Comparison of ENCODE assay signal across 17 cellular contexts in genomic region chr15:69919816-69920215, GRCh38.
A peak's percentile ranks its signal among the peaks of the same experiment; 100 is the strongest.
DNase-seq lines count a peak whose midpoint lies in the region; ATAC-seq and TF ChIP-seq lines count a peak whose summit lies in the region.
"Had no signal": no experiment of that assay in that cellular context is flagged by ENCODE, and none has a peak within 500 bp of the region (broad histone marks: within the 10 kb centered on the region; RNA-seq: fewer than 3 reads in every experiment).

No MANE protein-coding gene starts in this region.

- peaks cover 5% of the 10 kb centered on the region for H3K9me3 Mint-ChIP-seq in activated B cell treated with CpG ODN at 0.5 μM for 24 hours

- DNase-seq in H7 (peak; percentile 85), NCI-H2196 (lab: John Stamatoyannopoulos, UW; ENCODE audit: unreplicated experiment) (peak; percentile 57), activated B cell treated with CpG ODN at 0.5 μM for 24 hours (no peak), midbrain (lab: John Stamatoyannopoulos, UW) (peak; percentile 33), HK-2 (ENCODE audit: unreplicated experiment) (no peak), NCI-H345 treated with DMSO at 0.1 percent for 48 hours (lab: John Stamatoyannopoulos, UW; ENCODE audit: unreplicated experiment) (no peak), AG08395 (ENCODE audit: low spot score) (no peak)
- no peak for DNase-seq in stimulated activated CD4-positive, alpha-beta T cell treated with anti-CD3 and anti-CD28 coated beads, Interleukin-4, amount 100 ng/mL, for 1 hour
- DNase-seq: activated naive CD4-positive, alpha-beta T cell treated with Interleukin-2 at 50 U/mL for 16 hours; GOT3; stimulated activated CD4-positive, alpha-beta T cell treated with anti-CD3 and anti-CD28 coated beads, Interleukin-4, amount 100 ng/mL, for 24 hours; T-helper 17 cell had no signal

- no peaks in the 10 kb centered on the region for H3K36me3 Mint-ChIP-seq in activated B cell treated with CpG ODN at 0.5 μM for 24 hours (ENCODE audit: low read depth)

- CTCF ChIA-PET in activated B cell treated with CpG ODN at 0.5 μM for 24 hours (lab: Charles Lee), result no interaction called here

- no peak for TF ChIP-seq CTCF in activated B cell treated with CpG ODN at 0.5 μM for 24 hours (IDR thresholded peaks at IDR 0.05)

- peaks cover 45% of the 10 kb centered on the region for H3K4me1 Mint-ChIP-seq in activated B cell treated with CpG ODN at 0.5 μM for 24 hours
- H3K4me1 Mint-ChIP-seq: T-helper 17 cell had no signal

- no peaks in the 10 kb centered on the region for H3K36me3 ChIP-seq in H7 (replicated peaks; ENCODE audit: control insufficient read depth, insufficient read depth, low read length)
- H3K36me3 ChIP-seq: BLaER1 treated with 17β-estradiol and CSF1 and Interleukin-3, amounts not matched to agents 10 nM and 100 nM; esophagus muscularis mucosa had no signal

- POLR2A ChIA-PET in activated B cell treated with CpG ODN at 0.5 μM for 24 hours (lab: Charles Lee), result no interaction called here

- no peak for ATAC-seq in activated B cell treated with CpG ODN at 0.5 μM for 24 hours (ENCODE audit: low read depth)
- ATAC-seq: activated CD4-positive, CD25-positive, alpha-beta regulatory T cell treated with anti-CD3 and anti-CD28 coated beads, Interleukin-2, amount 50 U/mL, for 24 hours; Panc1; T-helper 17 cell had no signal

- peak overlapping the region; percentile 24 for H3K27ac Mint-ChIP-seq in activated B cell treated with CpG ODN at 0.5 μM for 24 hours
- H3K27ac Mint-ChIP-seq: T-helper 17 cell had no signal

- no peak overlapping the region for H3K4me3 ChIP-seq in H7 (ENCODE audit: insufficient read depth, low read depth, low read length)
- H3K4me3 ChIP-seq: BLaER1 treated with 17β-estradiol and CSF1 and Interleukin-3, amounts not matched to agents 10 nM and 100 nM; esophagus muscularis mucosa; tibial artery had no signal

- no peak overlapping the region for H3K4me3 Mint-ChIP-seq in activated B cell treated with CpG ODN at 0.5 μM for 24 hours
- H3K4me3 Mint-ChIP-seq: T-helper 17 cell had no signal

- no peaks in the 10 kb centered on the region for H3K27me3 ChIP-seq in H7 (ENCODE audit: control insufficient read depth, insufficient read depth, low read length)
- H3K27me3 ChIP-seq: BLaER1 treated with 17β-estradiol and CSF1 and Interleukin-3, amounts not matched to agents 10 nM and 100 nM had no signal

- intact Hi-C loops in activated B cell treated with CpG ODN at 0.5 μM for 24 hours (cut with micrococcal nuclease), result loop anchor here (5.0 kb wide), 2 partner anchors 38 to 158 kb away; no protein-coding TSS in a partner anchor

- H3K27me3 Mint-ChIP-seq in activated B cell treated with CpG ODN at 0.5 μM for 24 hours, result no peaks in the 10 kb centered on the region

Comparison
In these comparisons a context has a peak if more than half of its experiments do, and no peak if none do; other contexts are left out.
1. DNase-seq: peak in H7 (single experiment), NCI-H2196 (single experiment) and midbrain (single experiment); none in activated B cell treated with CpG ODN at 0.5 μM for 24 hours (single experiment), stimulated activated CD4-positive, alpha-beta T cell treated with anti-CD3 and anti-CD28 coated beads, Interleukin-4, amount 100 ng/mL, for 1 hour (single experiment), HK-2 (single experiment), NCI-H345 treated with DMSO at 0.1 percent for 48 hours (single experiment) and AG08395 (single experiment).